Comparison of ENCODE assay signal across 8 cellular contexts in genomic region chr12:52007158-52007921, GRCh38. TPM values are rescaled to one million over a fixed set of nuclear protein-coding genes. Genes with fewer than 3 reads are reported as not detected.
DNase-seq lines count a peak whose midpoint lies in the region; ATAC-seq and TF ChIP-seq lines count a peak whose summit lies in the region.

No MANE protein-coding gene starts in this region.

- no peak overlapping the region for H3K23ac ChIP-seq in trophoblast cell (ENCODE audit: low read length)

- H3K9me3 ChIP-seq in Loucy (ENCODE audit: insufficient read depth, low read depth, low read length) (no peaks in the 10 kb centered on the region), trophoblast cell (ENCODE audit: insufficient read depth, low read depth, low read length) (peaks cover 9% of the 10 kb centered on the region)

- peak overlapping the region; percentile 80 for H3K4me3 ChIP-seq in Loucy (ENCODE audit: low read length, poor library complexity, severe bottlenecking)
- H3K4me3 ChIP-seq in foreskin fibroblast (ENCODE audit: low read depth in 1 of 2, low read length in 2 of 2): peak overlapping the region; percentile 44 to 79
- H3K4me3 ChIP-seq in trophoblast cell (ENCODE audit: low read depth, low read length): peak overlapping the region; percentile 70

- H3K9ac ChIP-seq in Loucy (ENCODE audit: low read depth, low read length, poor library complexity, severe bottlenecking): peak overlapping the region; percentile 72
- peak overlapping the region; percentile 3 for H3K9ac ChIP-seq in trophoblast cell (ENCODE audit: low read length)

- H3K4ac ChIP-seq in trophoblast cell (ENCODE audit: low read depth, low read length): no peak overlapping the region

- peak overlapping the region; percentile 42 for H2AK5ac ChIP-seq in trophoblast cell (ENCODE audit: low read length)

- H2AFZ ChIP-seq in Loucy (ENCODE audit: low read length): peak overlapping the region; percentile 90
- H2AFZ ChIP-seq in trophoblast cell (ENCODE audit: insufficient read depth, low read length, poor library complexity): peak overlapping the region; percentile 43

- H3K14ac ChIP-seq in trophoblast cell (ENCODE audit: low read length): peak overlapping the region; percentile 12

- H3K18ac ChIP-seq in trophoblast cell (ENCODE audit: low read length): peak overlapping the region; percentile 58

- no peaks in the 10 kb centered on the region for H3K79me2 ChIP-seq in Loucy (ENCODE audit: insufficient read depth, low read length)
- H3K79me2 ChIP-seq in trophoblast cell (ENCODE audit: control insufficient read depth, insufficient read depth, low read length, poor library complexity): peaks cover 2% of the 10 kb centered on the region

- H2BK12ac ChIP-seq in trophoblast cell (ENCODE audit: low read length): peak overlapping the region; percentile 23

- no peak for TF ChIP-seq CTCF in Loucy (conservative IDR thresholded peaks at IDR 0.05; ENCODE audit: low read length)
- TF ChIP-seq CTCF in foreskin fibroblast (IDR thresholded peaks at IDR 0.05; ENCODE audit: low read depth, low read length): no peak

- no peak overlapping the region for H2BK5ac ChIP-seq in trophoblast cell (ENCODE audit: low read depth, low read length, poor library complexity)

- peak overlapping the region; percentile 23 for H4K91ac ChIP-seq in trophoblast cell (ENCODE audit: low read depth, low read length)

- H3K4me1 ChIP-seq in Loucy (ENCODE audit: insufficient read depth, low read length, poor library complexity, severe bottlenecking): peaks cover 29% of the 10 kb centered on the region
- H3K4me1 ChIP-seq in trophoblast cell (ENCODE audit: control insufficient read depth in 1 of 2, insufficient read depth in 2 of 2, low read length in 2 of 2): peaks cover 16 to 21% of the 10 kb centered on the region in 2 experiments

- peaks cover 4% of the 10 kb centered on the region for H3K27me3 ChIP-seq in Loucy (ENCODE audit: insufficient read depth, low read length, poor library complexity, severe bottlenecking)
- peaks cover 19% of the 10 kb centered on the region for H3K27me3 ChIP-seq in trophoblast cell (ENCODE audit: insufficient read depth, low read length)

- H3K27ac ChIP-seq in trophoblast cell (ENCODE audit: low read depth, low read length): no peak overlapping the region

- H3F3A ChIP-seq in Loucy (ENCODE audit: low read depth): no peaks in the 10 kb centered on the region

- H3K9me2 ChIP-seq in Loucy (replicated peaks; ENCODE audit: low read depth, low read length): no peaks in the 10 kb centered on the region

- peak; percentile 58 to 69 for DNase-seq in activated T-cell treated with anti-CD3 and anti-CD28 coated beads, Interleukin-2, amount 50 U/mL, for 48 hours
- DNase-seq in foreskin fibroblast (no peak), trophoblast cell (peak in 1 of 2 donors; percentile 8), ACHN (no peak), RPMI8226 (no peak), NCI-H2081 (lab: John Stamatoyannopoulos, UW) (no peak)

- H4K12ac ChIP-seq in trophoblast cell (ENCODE audit: low read depth, low read length): no peak overlapping the region

- no peak for ATAC-seq in HG02970 (IDR thresholded peaks at IDR 0.05; ENCODE audit: low FRiP score, unreplicated experiment)

- WGBS in trophoblast cell (ENCODE audit: extremely low coverage, insufficient coverage, insufficient read length): no CpG with 5 or more reads among the region's 72 CpGs

- H2BK120ac ChIP-seq in trophoblast cell (ENCODE audit: insufficient read depth, low read length, poor library complexity): no peak overlapping the region

- H4K8ac ChIP-seq in trophoblast cell (ENCODE audit: low read depth, low read length): peak overlapping the region; percentile 63

- peak overlapping the region; percentile 90 for H3K4me2 ChIP-seq in Loucy (ENCODE audit: low read depth, low read length, poor library complexity, severe bottlenecking)
- peak overlapping the region; percentile 73 for H3K4me2 ChIP-seq in trophoblast cell (ENCODE audit: low read length)

- H3K79me1 ChIP-seq in trophoblast cell (ENCODE audit: low read length): peaks cover 6% of the 10 kb centered on the region

- H4K20me1 ChIP-seq in Loucy (ENCODE audit: insufficient read depth, low read length, poor library complexity, severe bottlenecking): no peaks in the 10 kb centered on the region

- H3K36me3 ChIP-seq in Loucy (ENCODE audit: insufficient read depth, low read length) (no peaks in the 10 kb centered on the region), trophoblast cell (ENCODE audit: control insufficient read depth in 1 of 2, insufficient read depth in 2 of 2, low read length in 2 of 2) (no peaks in the 10 kb centered on the region)

- in situ Hi-C loops in ACHN (cut with HindIII; ENCODE audit: low pct_ligation_motif_present, low pct_unique_long_range_greater_than_20kb, low sequenced_read_pairs): no loop called here

RNA-seq across cellular contexts. Expression of gene TAMALIN, which starts 0.6 kb away (rescaled TPM):
- polyA plus RNA-seq in trophoblast cell (2013): 2.2 and 2.6 TPM in 2 replicates

RNA-seq across cellular contexts. Expression of gene NR4A1, which starts 43.9 kb away (rescaled TPM):
- 65.4 and 69.2 TPM in 2 replicates for polyA plus RNA-seq in trophoblast cell (2013)

RNA-seq across cellular contexts. Expression of gene ACVR1B, which starts 55.8 kb away (rescaled TPM):
- 8.2 TPM in 2 replicates for polyA plus RNA-seq in trophoblast cell (2013)

Comparison
In these comparisons a context has a peak if more than half of its experiments do, and no peak if none do; other contexts are left out.
1. DNase-seq: peak in activated T-cell treated with anti-CD3 and anti-CD28 coated beads, Interleukin-2, amount 50 U/mL, for 48 hours (2 of 2); none in foreskin fibroblast (0 of 2), ACHN (single experiment), RPMI8226 (single experiment) and NCI-H2081 (0 of 2).
2. Peak in every context shown above with its lines, with median percentiles within 50 percentile points of each other: H3K4me3 ChIP-seq.